In genomic region chr11:6992457-6993431, GRCh38 we compare ENCODE assay signal across 14 cellular contexts. TPM values are rescaled to one million over a fixed set of nuclear protein-coding genes. Genes with fewer than 3 reads are reported as not detected.
DNase-seq lines count a peak whose midpoint lies in the region; ATAC-seq, FAIRE-seq and TF ChIP-seq lines count a peak whose summit lies in the region.
"Had no signal": no experiment of that assay in that cellular context is flagged by ENCODE, and none has a peak within 500 bp of the region (broad histone marks: within the 10 kb centered on the region; RNA-seq: fewer than 3 reads in every experiment).

No MANE protein-coding gene starts in this region.

- H3K4me3 Mint-ChIP-seq in nephron: peak overlapping the region in 1 of 3 experiments; percentile 34
- H3K4me3 Mint-ChIP-seq: endodermal cell had no signal

- no peak overlapping the region for H2AK9ac ChIP-seq in IMR-90 (replicated peaks; ENCODE audit: low read depth, low read length, poor library complexity)

- CTCF ChIA-PET in IMR-90 (lab: Yijun Ruan, JAX): interaction anchor here (2.3 kb wide), 1 partner anchor 180 kb away, joined by 6 read pairs; no protein-coding TSS in a partner anchor

- H2BK20ac ChIP-seq in IMR-90 (ENCODE audit: low read depth, low read length): peak overlapping the region; percentile 93

- no peaks in the 10 kb centered on the region for H4K20me1 ChIP-seq in IMR-90 (ENCODE audit: insufficient read depth, low read length)

- in situ Hi-C loops in IMR-90 (cut with MboI; ENCODE audit: low sequenced_read_pairs): no loop called here

- H3K36me3 Mint-ChIP-seq in nephron (ENCODE audit: low read depth): no peaks in the 10 kb centered on the region

- H2AK5ac ChIP-seq in IMR-90 (ENCODE audit: low read depth, low read length): peak overlapping the region; percentile 65; the same call in 1 of the 2 replicates

- H3K14ac ChIP-seq in IMR-90 (replicated peaks; ENCODE audit: low read depth, low read length): peak overlapping the region; percentile 74

- intact Hi-C loops in IMR-90 (cut with micrococcal nuclease): loop anchor here (2.0 kb wide), 1 partner anchor 28 kb away; the partner anchor contains the start of genes NLRP14 and ZNF214
- intact Hi-C loops in posterior cingulate gyrus (cut with DNase I): no loop called here

- H3K36me3 ChIP-seq in ACC112 (ENCODE audit: insufficient read depth, low read length) (no peaks in the 10 kb centered on the region), IMR-90 (ENCODE audit: control insufficient read depth, insufficient read depth, low read length) (no peaks in the 10 kb centered on the region)
- H3K36me3 ChIP-seq: upper lobe of left lung had no signal

- H3K27me3 ChIP-seq in ACC112 (ENCODE audit: insufficient read depth, low read length) (no peaks in the 10 kb centered on the region), IMR-90 (ENCODE audit: control insufficient read depth, insufficient read depth, low read length) (no peaks in the 10 kb centered on the region)
- H3K27me3 ChIP-seq: upper lobe of left lung had no signal

- BruUV-seq in IMR-90 (replicated peaks; lab: Mats Ljungman, UMichigan): no TSS peak

- 0 out of 2 replicates have a peak overlapping the region, but pooled peaks have one; percentile 30 for H3K4me3 ChIP-seq in ACC112 (ENCODE audit: low read depth, low read length)
- H3K4me3 ChIP-seq in IMR-90 (ENCODE audit: insufficient read depth, low read depth, low read length): no peak overlapping the region; the same call in 1 of the 2 replicates
- H3K4me3 ChIP-seq: A549, upper lobe of left lung had no signal

- H3K9ac ChIP-seq in IMR-90 (ENCODE audit: low read depth, low read length): peak overlapping the region; percentile 17; the same call in 1 of the 2 replicates

- no peaks in the 10 kb centered on the region for H3K27me3 Mint-ChIP-seq in nephron (ENCODE audit: low read depth)

- H3K79me1 ChIP-seq in IMR-90 (ENCODE audit: low read depth in 1 of 2, low read length in 2 of 2): no peaks in the 10 kb centered on the region

- H3K4me1 ChIP-seq in ACC112 (ENCODE audit: control insufficient read depth, insufficient read depth, low read length, unreplicated experiment) (peaks cover 15% of the 10 kb centered on the region), IMR-90 (ENCODE audit: control insufficient read depth, insufficient read depth, low read length) (peaks cover 18% of the 10 kb centered on the region)
- H3K4me1 ChIP-seq: A549, upper lobe of left lung had no signal

- peaks cover 21% of the 10 kb centered on the region for H3K4me1 Mint-ChIP-seq in nephron
- H3K4me1 Mint-ChIP-seq: endodermal cell had no signal

- FAIRE-seq in endometrium (lab: Jason Lieb, UNC): peak; percentile 26
- FAIRE-seq: A549, H1 had no signal

- peak overlapping the region; percentile 51; the same call in 1 of the 3 replicates for H2BK15ac ChIP-seq in IMR-90 (ENCODE audit: low read depth, low read length)

- H3K4ac ChIP-seq in IMR-90 (ENCODE audit: low read depth, low read length): peak overlapping the region; percentile 73; the same call in 1 of the 2 replicates

- no peaks in the 10 kb centered on the region for H3K79me2 ChIP-seq in ACC112 (ENCODE audit: control insufficient read depth, insufficient read depth, low read length, unreplicated experiment)

- H3K9me3 Mint-ChIP-seq in nephron: no peaks in the 10 kb centered on the region
- H3K9me3 Mint-ChIP-seq: endodermal cell had no signal

- peak overlapping the region; percentile 75 for H3K23ac ChIP-seq in IMR-90 (ENCODE audit: low read depth, low read length)

- peak overlapping the region in 1 of 2 experiments; percentile 73; a peak in 2 of 4 replicates for H4K8ac ChIP-seq in IMR-90 (ENCODE audit: low read depth in 2 of 2, low read length in 2 of 2)

- peak overlapping the region; percentile 31; the same call in 1 of the 2 replicates for H3K27ac ChIP-seq in ACC112 (ENCODE audit: low read depth, low read length)
- peak overlapping the region; percentile 67; the same call in 1 of the 2 replicates for H3K27ac ChIP-seq in IMR-90 (ENCODE audit: insufficient read depth, low read length)
- H3K27ac ChIP-seq: A549, upper lobe of left lung had no signal

- TF ChIP-seq POLR2A in IMR-90 (IDR thresholded peaks at IDR 0.05; ENCODE audit: low read depth, low read length): no peak

- H4K5ac ChIP-seq in IMR-90 (ENCODE audit: low read depth, low read length): peak overlapping the region; percentile 30; the same call in 1 of the 2 replicates

- peak overlapping the region; percentile 99 for H3K18ac ChIP-seq in IMR-90 (ENCODE audit: low read depth, low read length)

- DNase-seq in IMR-90 (peak; percentile 99), DMS79 treated with DMSO at 0.1 percent for 48 hours (lab: John Stamatoyannopoulos, UW) (no peak), posterior cingulate gyrus (no peak)
- no peak for DNase-seq in stimulated activated CD4-positive, alpha-beta T cell treated with anti-CD3 and anti-CD28 coated beads, Interleukin-12 subunit alpha, Interleukin-12 subunit beta, amount 100 ng/mL, for 4 hours
- DNase-seq: activated CD4-positive, alpha-beta T cell treated with anti-CD3 and anti-CD28 coated beads, Interleukin-2, amount 50 U/mL, for 4 hours; activated naive CD4-positive, alpha-beta T cell; endodermal cell; upper lobe of left lung had no signal

- TF ChIP-seq CTCF in IMR-90 (conservative IDR thresholded peaks at IDR 0.05; ENCODE audit: low read depth, low read length): no peak
- TF ChIP-seq CTCF in nephron (IDR thresholded peaks at IDR 0.05; ENCODE audit: unreplicated experiment in 3 of 3): no peak

- ATAC-seq in IMR-90 (ENCODE audit: low read depth) (peak; percentile 84), GM21367 (IDR thresholded peaks at IDR 0.05; ENCODE audit: unreplicated experiment) (no peak)

- dilution Hi-C loops in IMR-90 (cut with HindIII; ENCODE audit: low sequenced_read_pairs, unreplicated experiment): no loop called here

- WGBS in IMR-90 (ENCODE audit: extremely low coverage in 2 of 2, insufficient read length in 1 of 2), 2 experiments: 45% methylated on average over 2 of the region's 11 CpGs; no CpG with 5 or more reads in 1 of the 2 experiments

- H2AFZ ChIP-seq in ACC112 (ENCODE audit: low read length, unreplicated experiment) (peak overlapping the region; percentile 33), IMR-90 (replicated peaks; ENCODE audit: low read length, poor library complexity) (no peak overlapping the region)

- no peak for TF ChIP-seq RAD21 in IMR-90 (IDR thresholded peaks at IDR 0.05; ENCODE audit: low read length)

- peaks cover 10% of the 10 kb centered on the region; the same call in 1 of the 2 replicates for H3K9me1 ChIP-seq in IMR-90 (ENCODE audit: insufficient read depth, low read length)

- H3K9me3 ChIP-seq in IMR-90 (ENCODE audit: control insufficient read depth, insufficient read depth, low read length): no peaks in the 10 kb centered on the region
- H3K9me3 ChIP-seq: A549, upper lobe of left lung had no signal

- POLR2A ChIA-PET in IMR-90 (lab: Charles Lee; ENCODE audit: unreplicated experiment): no interaction called here

- peak overlapping the region; percentile 54; the same call in 1 of the 2 replicates for H3K56ac ChIP-seq in IMR-90 (ENCODE audit: extremely low read depth, insufficient read depth, low read length)

- peak overlapping the region; percentile 74 for H3K4me2 ChIP-seq in IMR-90 (ENCODE audit: low read depth, low read length)
- H3K4me2 ChIP-seq: A549 had no signal

- peak overlapping the region; percentile 63 to 88 (median 82) for H3K27ac Mint-ChIP-seq in nephron
- H3K27ac Mint-ChIP-seq: endodermal cell had no signal

- H4K91ac ChIP-seq in IMR-90 (ENCODE audit: insufficient read depth, low read depth, low read length): peak overlapping the region; percentile 65

- peak overlapping the region; percentile 97 for H2BK5ac ChIP-seq in IMR-90 (ENCODE audit: low read depth, low read length, poor library complexity, severe bottlenecking)

- peak overlapping the region; percentile 86 for H2BK120ac ChIP-seq in IMR-90 (ENCODE audit: low read depth, low read length)

TF ChIP-seq in IMR-90, 13 proteins besides CTCF, POLR2A, EP300 and RAD21 (continues in another document):
- peak; percentile 90 for TF ChIP-seq MAFK (IDR thresholded peaks at IDR 0.05; ENCODE audit: low read depth, low read length)
- 0 out of 2 replicates have a peak, but pooled peaks have one; percentile 33 for TF ChIP-seq FOS (IDR thresholded peaks at IDR 0.05; ENCODE audit: low read depth, low read length)
- TF ChIP-seq NFE2L2 (IDR thresholded peaks at IDR 0.05; ENCODE audit: low read depth, low read length): peak; percentile 73
- no peak; the same call in 1 of the 2 replicates for TF ChIP-seq CEBPB (IDR thresholded peaks at IDR 0.05; ENCODE audit: low read depth, low read length)
- no peak for TF ChIP-seq MXI1 (IDR thresholded peaks at IDR 0.05; ENCODE audit: borderline replicate concordance, low read depth, low read length)
- no peak for TF ChIP-seq ELK1 (IDR thresholded peaks at IDR 0.05; ENCODE audit: borderline replicate concordance, low read depth, low read length)
- no peak; the same call in 1 of the 2 replicates for TF ChIP-seq BHLHE40 (IDR thresholded peaks at IDR 0.05; ENCODE audit: low read depth, low read length)
- TF ChIP-seq RFX5 (IDR thresholded peaks at IDR 0.05; ENCODE audit: low read depth, low read length): no peak
- no peak for TF ChIP-seq MAZ (IDR thresholded peaks at IDR 0.05; ENCODE audit: borderline replicate concordance, low read depth, low read length)

RNA-seq across cellular contexts. Expression of gene ZNF214, which starts 27.4 kb away (rescaled TPM):
- total RNA-seq in IMR-90 (2012; rRNA removed): 2.5 and 3.1 TPM in 2 replicates
- 0.47 and 0.82 TPM in 2 replicates for polyA plus RNA-seq in IMR-90 (2012; rRNA removed)
- 0.09 and 0.37 TPM in 2 replicates for polyA plus RNA-seq in IMR-90 (2012; cell fraction: cytosol; rRNA removed)
- polyA plus RNA-seq in IMR-90 (2012; cell fraction: nucleus; rRNA removed; ENCODE audit: low replicate concordance): 0.11 and 1.2 TPM in 2 replicates

RNA-seq across cellular contexts. Expression of gene NLRP14, which starts 27.5 kb away (rescaled TPM):
- total RNA-seq in IMR-90 (2012; rRNA removed): under 0.01 TPM in 2 replicates
- polyA plus RNA-seq in IMR-90 (2012; rRNA removed): not detected in 2 replicates
- not detected in 2 replicates for polyA plus RNA-seq in IMR-90 (2012; cell fraction: cytosol; rRNA removed)
- polyA plus RNA-seq in IMR-90 (2012; cell fraction: nucleus; rRNA removed; ENCODE audit: low replicate concordance): 0.03 TPM in 1 of 2 replicates, not detected in the other
- total RNA-seq: H1 had no signal
